ENCODE assay signal across 16 cellular contexts in genomic region chr11:112247198-112247597, GRCh38. TPM values are rescaled to one million over a fixed set of nuclear protein-coding genes. Genes with fewer than 3 reads are reported as not detected.
DNase-seq lines count a peak whose midpoint lies in the region; FAIRE-seq and TF ChIP-seq lines count a peak whose summit lies in the region.
"Had no signal": no experiment of that assay in that cellular context is flagged by ENCODE, and none has a peak within 500 bp of the region (broad histone marks: within the 10 kb centered on the region; RNA-seq: fewer than 3 reads in every experiment).

No MANE protein-coding gene starts in this region.

- no peak overlapping the region for H2AFZ ChIP-seq in astrocyte (ENCODE audit: low read depth, low read length)

- H3K9ac ChIP-seq in astrocyte (ENCODE audit: low read length), result no peak overlapping the region

- no peak overlapping the region for H3K4me3 Mint-ChIP-seq in astrocyte (ENCODE audit: unreplicated experiment)
- H3K4me3 Mint-ChIP-seq: CD4-positive, CD25-positive, alpha-beta regulatory T cell; HFFc6 had no signal

- H3K4me1 Mint-ChIP-seq in astrocyte (ENCODE audit: low read depth, unreplicated experiment), result peaks cover 24% of the 10 kb centered on the region

- DNase-seq in AG04450 (ENCODE audit: low read depth, low spot score) (no peak), HTR-8/SVneo (ENCODE audit: insufficient read length, low spot score) (no peak), astrocyte (ENCODE audit: low read depth) (peak; percentile 55), fibroblast of mammary gland (ENCODE audit: low read depth) (peak; percentile 53), DMS79 treated with DMSO at 0.1 percent for 48 hours (lab: John Stamatoyannopoulos, UW) (no peak), NCI-H2227 (lab: John Stamatoyannopoulos, UW; ENCODE audit: unreplicated experiment) (no peak), HEK293T (ENCODE audit: extremely low spot score) (no peak)
- DNase-seq: AML-193; CD4-positive, CD25-positive, alpha-beta regulatory T cell; HFFc6; NCI-H1417 treated with DMSO at 0.1 percent for 48 hours; NCI-H226; SIG-M5 had no signal

- POLR2A ChIA-PET in AG04450 (lab: Yijun Ruan, JAX) (no interaction called here), HEK293T (lab: Yijun Ruan, JAX) (no interaction called here)

- FAIRE-seq in HTR-8/SVneo (lab: Jason Lieb, UNC) (peak; percentile 76), astrocyte (lab: Jason Lieb, UNC) (no peak)
- FAIRE-seq: H1 had no signal

- no peaks in the 10 kb centered on the region for H3K9me3 ChIP-seq in AG04450 (ENCODE audit: control insufficient read depth, insufficient read depth, low read length)
- H3K9me3 ChIP-seq in astrocyte (ENCODE audit: insufficient read depth, low read depth, low read length), result no peaks in the 10 kb centered on the region

- no peaks in the 10 kb centered on the region for H3K27me3 ChIP-seq in AG04450 (ENCODE audit: control insufficient read depth, insufficient read depth, low read length)
- no peaks in the 10 kb centered on the region for H3K27me3 ChIP-seq in astrocyte (ENCODE audit: insufficient read depth, low read length)

- H3K79me2 ChIP-seq in astrocyte (ENCODE audit: insufficient read depth, low read length), result no peaks in the 10 kb centered on the region

- no peaks in the 10 kb centered on the region for H3K27me3 Mint-ChIP-seq in astrocyte (ENCODE audit: low read depth, unreplicated experiment)
- H3K27me3 Mint-ChIP-seq: CD4-positive, CD25-positive, alpha-beta regulatory T cell had no signal

- no peak overlapping the region for H3K4me2 ChIP-seq in astrocyte (ENCODE audit: low read length)

- no peaks in the 10 kb centered on the region for H3K4me1 ChIP-seq in astrocyte (ENCODE audit: insufficient read depth, low read length)

- no peak for TF ChIP-seq CTCF in AG04450 (IDR thresholded peaks at IDR 0.05; ENCODE audit: low read depth, low read length)
- TF ChIP-seq CTCF in astrocyte (IDR thresholded peaks at IDR 0.05; ENCODE audit: insufficient read depth, low read depth, low read length), result no peak
- TF ChIP-seq CTCF in fibroblast of mammary gland (conservative IDR thresholded peaks at IDR 0.05; ENCODE audit: control insufficient read depth, insufficient read depth, low read depth, low read length), result no peak

- no peak overlapping the region for H3K27ac Mint-ChIP-seq in astrocyte (ENCODE audit: unreplicated experiment)
- H3K27ac Mint-ChIP-seq: CD4-positive, CD25-positive, alpha-beta regulatory T cell; HFFc6 had no signal

- H4K20me1 ChIP-seq in astrocyte (ENCODE audit: insufficient read depth, low read length), result no peaks in the 10 kb centered on the region

- peaks cover 16% of the 10 kb centered on the region for H3K36me3 Mint-ChIP-seq in astrocyte (ENCODE audit: low read depth, unreplicated experiment)

- peaks cover 4% of the 10 kb centered on the region for H3K36me3 ChIP-seq in astrocyte (ENCODE audit: insufficient read depth, low read length)

- H3K4me3 ChIP-seq in AG04450 (ENCODE audit: low read depth, low read length), result no peak overlapping the region
- no peak overlapping the region for H3K4me3 ChIP-seq in astrocyte (ENCODE audit: insufficient read depth, low read depth, low read length)
- no peak overlapping the region for H3K4me3 ChIP-seq in fibroblast of mammary gland (ENCODE audit: control insufficient read depth, low read depth, low read length)

- H3K27ac ChIP-seq in AG04450 (ENCODE audit: low read depth, low read length) (peak overlapping the region; percentile 31), astrocyte (ENCODE audit: low read depth, low read length) (no peak overlapping the region)
- H3K27ac ChIP-seq: HL-60 had no signal

- CTCF ChIA-PET in AG04450 (lab: Charles Lee), result no interaction called here
- CTCF ChIA-PET in HEK293T (lab: Yijun Ruan, JAX), result no interaction called here

- H3K9me3 Mint-ChIP-seq in astrocyte (ENCODE audit: unreplicated experiment), result peaks cover 2% of the 10 kb centered on the region
- H3K9me3 Mint-ChIP-seq: HFFc6 had no signal

TF ChIP-seq in HEK293T, 16 proteins besides CTCF, POLR2A, EP300 and RAD21:
- TF ChIP-seq SUZ12 (IDR thresholded peaks at IDR 0.05) (no peak), BHLHE40 (IDR thresholded peaks at IDR 0.05; ENCODE audit: borderline replicate concordance) (no peak), ZNF384 (IDR thresholded peaks at IDR 0.05) (no peak), FOXM1 (IDR thresholded peaks at IDR 0.05; ENCODE audit: borderline replicate concordance) (no peak), TARDBP (IDR thresholded peaks at IDR 0.05) (no peak), NFRKB (IDR thresholded peaks at IDR 0.05) (no peak), L3MBTL2 (conservative IDR thresholded peaks at IDR 0.05) (no peak), CTBP1 (IDR thresholded peaks at IDR 0.05; ENCODE audit: borderline replicate concordance) (no peak), PKNOX1 (IDR thresholded peaks at IDR 0.05) (no peak), ARNT (IDR thresholded peaks at IDR 0.05) (no peak), HDGF (IDR thresholded peaks at IDR 0.05; ENCODE audit: borderline replicate concordance) (no peak)

RNA-seq across cellular contexts. Expression of gene PLET1, which starts 13.5 kb away (rescaled TPM):
- not detected in 2 replicates for polyA plus RNA-seq in AG04450 (2011; rRNA removed)
- polyA minus RNA-seq in AG04450 (2011; rRNA and poly(A)+ RNA removed), result not detected in 2 replicates
- total RNA-seq in astrocyte, result not detected in 2 replicates
- total RNA-seq: A673; CD4-positive, CD25-positive, alpha-beta regulatory T cell; H1; HFFc6 had no signal
- polyA plus RNA-seq: CD4-positive, CD25-positive, alpha-beta regulatory T cell; H1 had no signal

RNA-seq across cellular contexts. Expression of gene PTS, which starts 21.0 kb away (rescaled TPM):
- 40.5 and 55.9 TPM in 2 replicates for polyA plus RNA-seq in AG04450 (2011; rRNA removed)
- 17.3 and 20.6 TPM in 2 replicates for polyA minus RNA-seq in AG04450 (2011; rRNA and poly(A)+ RNA removed)
- 61.0 and 64.6 TPM in 2 replicates for total RNA-seq in astrocyte

Comparison
In these comparisons a context has a peak if more than half of its experiments do, and no peak if none do; other contexts are left out.
1. DNase-seq: peak in astrocyte (single experiment) and fibroblast of mammary gland (single experiment); none in AG04450 (single experiment), HTR-8/SVneo (single experiment), DMS79 treated with DMSO at 0.1 percent for 48 hours (single experiment), NCI-H2227 (single experiment) and HEK293T (single experiment).